ENCODE assay signal across 21 cellular contexts in genomic region chr2:43325448-43325811, GRCh38.
A peak's percentile ranks its signal among the peaks of the same experiment; 100 is the strongest.
DNase-seq lines count a peak whose midpoint lies in the region; ATAC-seq and TF ChIP-seq lines count a peak whose summit lies in the region.
"Had no signal": no experiment of that assay in that cellular context is flagged by ENCODE, and none has a peak within 500 bp of the region (broad histone marks: within the 10 kb centered on the region; RNA-seq: fewer than 3 reads in every experiment).

No MANE protein-coding gene starts in this region.

- H3K36me3 ChIP-seq in mammary epithelial cell (ENCODE audit: insufficient read depth, low read length) (peaks cover 1% of the 10 kb centered on the region), lower lobe of right lung (no peaks in the 10 kb centered on the region), gastrocnemius medialis (no peaks in the 10 kb centered on the region), upper lobe of left lung (no peaks in the 10 kb centered on the region)
- H3K36me3 ChIP-seq: SJSA1 had no signal

- H3K9ac ChIP-seq in mammary epithelial cell (ENCODE audit: insufficient read depth, low read length): no peak overlapping the region

- in situ Hi-C loops in mammary epithelial cell (cut with MboI; ENCODE audit: low sequenced_read_pairs in 2 of 2) (no loop called here), gastrocnemius medialis (cut with MboI; ENCODE audit: low sequenced_read_pairs in 4 of 4) (no loop called here)

- H3K27ac Mint-ChIP-seq in MCF 10A (ENCODE audit: low read depth, unreplicated experiment): peak overlapping the region; percentile 33
- H3K27ac Mint-ChIP-seq: activated CD8-positive, alpha-beta T cell treated with anti-CD3 and anti-CD28 coated beads, Interleukin-2, amount 10 ng/mL, durations not matched to agents 7 days and 5 days; activated naive CD8-positive, alpha-beta T cell treated with anti-CD3 and anti-CD28 coated beads for 36 hours; B cell had no signal

- no peak for TF ChIP-seq EP300 in upper lobe of left lung (IDR thresholded peaks at IDR 0.05)

- H3K4me1 ChIP-seq in mammary epithelial cell (ENCODE audit: insufficient read depth, low read length): no peaks in the 10 kb centered on the region
- H3K4me1 ChIP-seq in lower lobe of right lung: peaks cover 20% of the 10 kb centered on the region
- H3K4me1 ChIP-seq in gastrocnemius medialis: peaks cover 32 to 53% of the 10 kb centered on the region in 2 donors
- peaks cover 0 to 18% (median 3%) of the 10 kb centered on the region in 4 donors for H3K4me1 ChIP-seq in upper lobe of left lung

- H3K4me1 Mint-ChIP-seq in MCF 10A (ENCODE audit: insufficient read depth, unreplicated experiment): peaks cover 6% of the 10 kb centered on the region
- H3K4me1 Mint-ChIP-seq: activated naive CD8-positive, alpha-beta T cell treated with anti-CD3 and anti-CD28 coated beads for 36 hours; B cell; naive thymus-derived CD4-positive, alpha-beta T cell had no signal

- intact Hi-C loops in MCF 10A (cut with micrococcal nuclease) (no loop called here), mammary epithelial cell (cut with micrococcal nuclease) (no loop called here), lower lobe of right lung (cut with DNase I) (no loop called here), gastrocnemius medialis (cut with DNase I; ENCODE audit: low total_unique reads) (no loop called here)

- POLR2A ChIA-PET in MCF 10A (lab: Yijun Ruan, JAX): no interaction called here

- DNase-seq in MCF 10A (ENCODE audit: unreplicated experiment) (no peak), mammary epithelial cell (no peak), lower lobe of right lung (no peak), gastrocnemius medialis (no peak), upper lobe of left lung (no peak), NCI-H2081 (lab: John Stamatoyannopoulos, UW) (no peak)
- DNase-seq in activated naive CD4-positive, alpha-beta T cell treated with anti-CD3 and anti-CD28 coated beads, Interleukin-2, amount 50 U/mL, for 16 hours: no peak
- DNase-seq: activated CD4-positive, CD25-positive, alpha-beta regulatory T cell; activated CD8-positive, alpha-beta T cell treated with anti-CD3 and anti-CD28 coated beads, Interleukin-2, amount 10 ng/mL, durations not matched to agents 7 days and 5 days; activated naive CD8-positive, alpha-beta T cell treated with anti-CD3 and anti-CD28 coated beads for 36 hours; activated T-cell treated with anti-CD3 and anti-CD28 coated beads, Interleukin-2, amount 50 U/mL, for 4 hours; erythroblast; naive thymus-derived CD4-positive, alpha-beta T cell; NCI-H1436; NCI-H748 treated with DMSO at 0.1 percent for 48 hours; retina; stimulated activated naive CD8-positive, alpha-beta T cell treated with anti-CD3 and anti-CD28 coated beads, Interleukin-15, Interleukin-2, amounts not matched to agents 100 U/mL and 50 U/mL, for 24 hours had no signal

- H3K4me3 ChIP-seq in mammary epithelial cell (replicated peaks in 1 of 3; ENCODE audit: insufficient read depth in 1 of 3, low read depth in 2 of 3, low read length in 3 of 3): no peak overlapping the region
- H3K4me3 ChIP-seq in lower lobe of right lung: no peak overlapping the region
- no peak overlapping the region for H3K4me3 ChIP-seq in gastrocnemius medialis
- H3K4me3 ChIP-seq in upper lobe of left lung: no peak overlapping the region
- H3K4me3 ChIP-seq: SJSA1 had no signal

- peaks cover 7% of the 10 kb centered on the region for H3K9me3 Mint-ChIP-seq in MCF 10A (ENCODE audit: unreplicated experiment)
- H3K9me3 Mint-ChIP-seq: activated naive CD8-positive, alpha-beta T cell treated with anti-CD3 and anti-CD28 coated beads for 36 hours; activated T-cell treated with anti-CD3 and anti-CD28 coated beads, Interleukin-2, amount 50 U/mL, for 4 hours; naive thymus-derived CD4-positive, alpha-beta T cell had no signal

- H3K27me3 ChIP-seq in mammary epithelial cell (ENCODE audit: insufficient read depth, low read length) (no peaks in the 10 kb centered on the region), lower lobe of right lung (ENCODE audit: low read depth) (no peaks in the 10 kb centered on the region), gastrocnemius medialis (no peaks in the 10 kb centered on the region), upper lobe of left lung (no peaks in the 10 kb centered on the region)
- H3K27me3 ChIP-seq: SJSA1 had no signal

- H3K9me3 ChIP-seq in mammary epithelial cell (replicated peaks; ENCODE audit: insufficient read depth, low read length): peaks cover 2% of the 10 kb centered on the region
- no peaks in the 10 kb centered on the region for H3K9me3 ChIP-seq in lower lobe of right lung
- H3K9me3 ChIP-seq in gastrocnemius medialis: no peaks in the 10 kb centered on the region
- H3K9me3 ChIP-seq in upper lobe of left lung: no peaks in the 10 kb centered on the region
- H3K9me3 ChIP-seq: SJSA1 had no signal

- ATAC-seq in lower lobe of right lung (no peak), gastrocnemius medialis (no peak), upper lobe of left lung (ENCODE audit: low FRiP score in 2 of 2) (no peak), GM18517 (IDR thresholded peaks at IDR 0.05; ENCODE audit: unreplicated experiment) (no peak)
- ATAC-seq: activated CD8-positive, alpha-beta T cell treated with anti-CD3 and anti-CD28 coated beads, Interleukin-2, amount 10 ng/mL, durations not matched to agents 7 days and 5 days; activated T-cell treated with anti-CD3 and anti-CD28 coated beads, Interleukin-2, amount 50 U/mL, for 4 hours; stimulated activated naive CD8-positive, alpha-beta T cell treated with anti-CD3 and anti-CD28 coated beads, Interleukin-15, Interleukin-2, amounts not matched to agents 100 U/mL and 50 U/mL, for 24 hours had no signal

- no TSS peak for BruUV-seq in MCF 10A (replicated peaks; lab: Mats Ljungman, UMichigan)
- no TSS peak for BruUV-seq in mammary epithelial cell (replicated peaks; lab: Mats Ljungman, UMichigan)

- dilution Hi-C loops in mammary epithelial cell (cut with HindIII; ENCODE audit: low sequenced_read_pairs): no loop called here

- TF ChIP-seq POLR2A in gastrocnemius medialis (IDR thresholded peaks at IDR 0.05) (no peak), upper lobe of left lung (IDR thresholded peaks at IDR 0.05) (no peak)

- TF ChIP-seq CTCF in MCF 10A (IDR thresholded peaks at IDR 0.05; ENCODE audit: unreplicated experiment) (no peak), mammary epithelial cell (conservative IDR thresholded peaks at IDR 0.05 in 1 of 2, IDR thresholded peaks at IDR 0.05 in 1 of 2; ENCODE audit: extremely low read depth in 1 of 2, insufficient read depth in 1 of 2, low read depth in 1 of 2, low read length in 2 of 2) (no peak), lower lobe of right lung (IDR thresholded peaks at IDR 0.05) (no peak), gastrocnemius medialis (IDR thresholded peaks at IDR 0.05 in 4 of 5, conservative IDR thresholded peaks at IDR 0.05 in 1 of 5) (no peak), upper lobe of left lung (IDR thresholded peaks at IDR 0.05) (no peak)

- H4K20me1 ChIP-seq in mammary epithelial cell (ENCODE audit: insufficient read depth, low read length): no peaks in the 10 kb centered on the region

- H3K27ac ChIP-seq in mammary epithelial cell (ENCODE audit: insufficient read depth, low read depth, low read length) (no peak overlapping the region), lower lobe of right lung (peak overlapping the region; percentile 70), gastrocnemius medialis (peak overlapping the region; percentile 54 to 74 (median 62)), upper lobe of left lung (peak overlapping the region in 3 of 4 donors; percentile 58 to 68 (median 61))
- H3K27ac ChIP-seq: 22Rv1, SJSA1 had no signal

- no peaks in the 10 kb centered on the region for H3K79me2 ChIP-seq in mammary epithelial cell (ENCODE audit: insufficient read depth, low read length)

- no peak overlapping the region for H2AFZ ChIP-seq in mammary epithelial cell (ENCODE audit: low read depth, low read length)

- H3K4me3 Mint-ChIP-seq in MCF 10A (ENCODE audit: unreplicated experiment): no peak overlapping the region
- H3K4me3 Mint-ChIP-seq: activated CD8-positive, alpha-beta T cell treated with anti-CD3 and anti-CD28 coated beads, Interleukin-2, amount 10 ng/mL, durations not matched to agents 7 days and 5 days; activated naive CD8-positive, alpha-beta T cell treated with anti-CD3 and anti-CD28 coated beads for 36 hours; activated T-cell treated with anti-CD3 and anti-CD28 coated beads, Interleukin-2, amount 50 U/mL, for 4 hours; B cell; naive thymus-derived CD4-positive, alpha-beta T cell had no signal

- no peaks in the 10 kb centered on the region for H3K27me3 Mint-ChIP-seq in MCF 10A (ENCODE audit: insufficient read depth, unreplicated experiment)
- H3K27me3 Mint-ChIP-seq: activated naive CD8-positive, alpha-beta T cell treated with anti-CD3 and anti-CD28 coated beads for 36 hours; B cell; naive thymus-derived CD4-positive, alpha-beta T cell had no signal

- H3K36me3 Mint-ChIP-seq in MCF 10A (ENCODE audit: insufficient read depth, unreplicated experiment): peaks cover 13% of the 10 kb centered on the region

- CTCF ChIA-PET in MCF 10A (lab: Yijun Ruan, JAX) (no interaction called here), mammary epithelial cell (lab: Charles Lee; ENCODE audit: low non-redundant PET) (no interaction called here)

- H3K4me2 ChIP-seq in mammary epithelial cell (ENCODE audit: insufficient read depth, low read depth, low read length): no peak overlapping the region
